1 cellular context compared by ENCODE assay signal in the genomic region with DNA sequence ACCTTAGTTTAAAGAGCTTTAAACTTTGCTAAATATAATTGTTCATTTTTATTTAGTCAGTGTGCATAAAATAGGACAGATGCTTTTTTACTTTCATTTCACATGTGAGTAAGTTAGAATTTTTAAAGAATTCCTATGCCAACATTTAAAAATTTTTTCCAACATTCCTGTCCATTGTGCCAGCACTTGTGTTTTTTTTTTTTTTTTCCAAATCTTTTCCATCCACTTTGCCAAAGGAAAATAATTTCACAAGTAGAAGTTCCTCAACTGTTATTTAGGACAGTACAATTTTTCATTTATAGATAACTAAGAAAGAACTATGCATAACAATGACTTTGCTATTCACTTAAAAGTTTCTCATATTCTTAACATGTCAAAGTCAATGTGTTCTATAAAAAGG.
TF ChIP-seq lines count a peak whose summit lies in the region.

No MANE protein-coding gene starts in this region.

TF ChIP-seq in HepG2, 621 proteins besides CTCF, POLR2A, EP300 and RAD21 (continued from another document):
- TF ChIP-seq, protein P1, sequence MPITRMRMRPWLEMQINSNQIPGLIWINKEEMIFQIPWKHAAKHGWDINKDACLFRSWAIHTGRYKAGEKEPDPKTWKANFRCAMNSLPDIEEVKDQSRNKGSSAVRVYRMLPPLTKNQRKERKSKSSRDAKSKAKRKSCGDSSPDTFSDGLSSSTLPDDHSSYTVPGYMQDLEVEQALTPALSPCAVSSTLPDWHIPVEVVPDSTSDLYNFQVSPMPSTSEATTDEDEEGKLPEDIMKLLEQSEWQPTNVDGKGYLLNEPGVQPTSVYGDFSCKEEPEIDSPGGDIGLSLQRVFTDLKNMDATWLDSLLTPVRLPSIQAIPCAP (CRISPR knock-in tag; IDR thresholded peaks at IDR 0.05; ENCODE audit: low read depth), result no peak
- no peak for TF ChIP-seq SAFB2 (CRISPR knock-in tag; IDR thresholded peaks at IDR 0.05; ENCODE audit: borderline replicate concordance, low read depth)
- no peak for TF ChIP-seq EZH2 (conservative IDR thresholded peaks at IDR 0.05; ENCODE audit: low read depth, low read length)
- TF ChIP-seq BCL6 (CRISPR knock-in tag; IDR thresholded peaks at IDR 0.05), result no peak
- TF ChIP-seq SP1 (IDR thresholded peaks at IDR 0.05), result no peak
- no peak for TF ChIP-seq SP1 (CRISPR knock-in tag; IDR thresholded peaks at IDR 0.05)
- TF ChIP-seq ZNF709 (CRISPR knock-in tag; IDR thresholded peaks at IDR 0.05), result no peak
- TF ChIP-seq SOX6 (IDR thresholded peaks at IDR 0.05), result no peak
- no peak for TF ChIP-seq SOX6 (CRISPR knock-in tag; IDR thresholded peaks at IDR 0.05)
TF ChIP-seq in HepG2: peak in this region for 0.
